ENCODE assay signal across 9 cellular contexts in the genomic region with DNA sequence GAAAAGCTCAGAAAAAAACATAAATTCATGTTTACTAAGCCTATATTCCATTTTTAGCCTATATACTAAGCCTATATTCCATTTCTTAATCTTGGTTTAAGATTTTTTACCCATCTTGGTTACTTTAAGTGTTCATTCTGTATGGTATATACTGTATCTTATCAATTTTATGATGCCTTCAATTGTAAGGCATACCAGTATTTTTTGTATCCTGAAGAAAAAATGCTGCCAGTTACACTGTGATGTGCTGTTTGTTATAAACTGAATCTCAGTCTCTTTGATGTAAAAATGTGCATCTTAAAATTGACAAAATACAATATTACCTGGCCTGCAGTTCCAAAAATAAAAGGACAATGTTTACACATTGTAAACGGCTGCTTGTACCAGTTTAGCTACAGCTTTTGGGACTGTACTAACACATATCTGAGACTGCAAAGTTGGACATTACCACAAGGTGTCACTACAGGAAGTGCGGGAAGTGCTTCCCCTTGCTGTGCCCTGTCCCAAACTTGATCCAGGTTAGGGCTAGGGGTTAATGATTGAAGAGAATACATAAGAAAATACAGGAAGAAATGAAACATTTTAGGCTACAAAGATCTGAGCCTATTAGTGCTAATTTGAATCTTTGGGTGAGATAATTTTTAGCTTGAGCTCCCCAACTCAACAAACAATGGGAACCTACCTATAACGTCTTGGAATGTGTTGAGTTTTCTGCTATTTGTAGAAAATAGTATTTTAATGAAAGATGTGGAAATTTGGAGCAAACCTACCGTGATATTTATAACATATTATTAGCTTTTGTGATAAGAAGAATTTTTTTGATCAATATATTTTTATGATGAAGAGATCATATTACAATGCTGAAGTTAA.
DNase-seq lines count a peak whose midpoint lies in the region; ATAC-seq and TF ChIP-seq lines count a peak whose summit lies in the region.
"Had no signal": no experiment of that assay in that cellular context is flagged by ENCODE, and none has a peak within 500 bp of the region (broad histone marks: within the 10 kb centered on the region; RNA-seq: fewer than 3 reads in every experiment).

No MANE protein-coding gene starts in this region.

- H3K36me3 ChIP-seq in ACC112 (ENCODE audit: insufficient read depth, low read length): no peaks in the 10 kb centered on the region
- H3K36me3 ChIP-seq in GM23338 (ENCODE audit: insufficient read depth): no peaks in the 10 kb centered on the region
- no peaks in the 10 kb centered on the region for H3K36me3 ChIP-seq in mucosa of descending colon (ENCODE audit: low read depth)

- peaks cover 11% of the 10 kb centered on the region for H3K4me1 ChIP-seq in ACC112 (ENCODE audit: control insufficient read depth, insufficient read depth, low read length, unreplicated experiment)
- no peaks in the 10 kb centered on the region for H3K4me1 ChIP-seq in GM23338 (ENCODE audit: insufficient read depth)
- no peaks in the 10 kb centered on the region for H3K4me1 ChIP-seq in mucosa of descending colon (ENCODE audit: low read depth)

- TF ChIP-seq CTCF in GM23338 (conservative IDR thresholded peaks at IDR 0.05; ENCODE audit: low read depth in 2 of 2): peak; percentile 90 to 91
- TF ChIP-seq CTCF in endothelial cell (IDR thresholded peaks at IDR 0.05; ENCODE audit: unreplicated experiment): peak; percentile 74
- peak; percentile 71 for TF ChIP-seq CTCF in mucosa of descending colon (IDR thresholded peaks at IDR 0.05)

- H3K4me2 ChIP-seq in GM23338: no peak overlapping the region

- intact Hi-C loops in mucosa of descending colon (cut with DNase I, micrococcal nuclease): no loop called here

- DNase-seq in GDM1 (lab: John Stamatoyannopoulos, UW) (peak; percentile 22), GM23338 (ENCODE audit: low spot score) (peak; percentile 83), KG1 (lab: John Stamatoyannopoulos, UW) (peak; percentile 11), RPMI8226 (peak; percentile 46), endothelial cell (ENCODE audit: low spot score) (peak; percentile 41), mucosa of descending colon (peak in 1 of 3 donors; percentile 72), cortex of kidney (lab: John Stamatoyannopoulos, UW) (no peak)

- no peak overlapping the region for H3K4me3 Mint-ChIP-seq in GM23338
- H3K4me3 Mint-ChIP-seq in endothelial cell (ENCODE audit: unreplicated experiment): no peak overlapping the region
- H3K4me3 Mint-ChIP-seq: natural killer cell treated with Interleukin-12 subunit alpha and Interleukin-12 subunit beta and Interleukin-15 and Interleukin-18, amount 100 ng/mL, for 72 hours had no signal

- H3K9me2 ChIP-seq in GM23338 (ENCODE audit: insufficient read depth): no peaks in the 10 kb centered on the region

- H3K4me1 Mint-ChIP-seq in GM23338 (peaks cover 5% of the 10 kb centered on the region; the same call in 1 of the 3 replicates), endothelial cell (ENCODE audit: unreplicated experiment) (no peaks in the 10 kb centered on the region)

- H3K36me3 Mint-ChIP-seq in GM23338 (ENCODE audit: low read depth) (no peaks in the 10 kb centered on the region; the same call in 2 of the 3 replicates), endothelial cell (ENCODE audit: low read depth, unreplicated experiment) (no peaks in the 10 kb centered on the region)
- H3K36me3 Mint-ChIP-seq: natural killer cell treated with Interleukin-12 subunit alpha and Interleukin-12 subunit beta and Interleukin-15 and Interleukin-18, amount 100 ng/mL, for 72 hours had no signal

- ATAC-seq in GM23338 (peak; percentile 96), mucosa of descending colon (peak; percentile 93)

- 0 out of 2 replicates have a peak, but pooled peaks cover 4% of the 10 kb centered on the region for H3K27me3 ChIP-seq in ACC112 (ENCODE audit: insufficient read depth, low read length)
- no peaks in the 10 kb centered on the region for H3K27me3 ChIP-seq in GM23338 (ENCODE audit: insufficient read depth)

- H4K20me1 ChIP-seq in GM23338 (replicated peaks; ENCODE audit: insufficient read depth): no peaks in the 10 kb centered on the region

- no peaks in the 10 kb centered on the region for H3K9me3 ChIP-seq in mucosa of descending colon

- H3K79me2 ChIP-seq in ACC112 (ENCODE audit: control insufficient read depth, insufficient read depth, low read length, unreplicated experiment) (no peaks in the 10 kb centered on the region), GM23338 (replicated peaks; ENCODE audit: insufficient read depth) (no peaks in the 10 kb centered on the region)

- H3K9me3 Mint-ChIP-seq in GM23338 (no peaks in the 10 kb centered on the region), endothelial cell (ENCODE audit: unreplicated experiment) (no peaks in the 10 kb centered on the region)
- H3K9me3 Mint-ChIP-seq: natural killer cell treated with Interleukin-12 subunit alpha and Interleukin-12 subunit beta and Interleukin-15 and Interleukin-18, amount 100 ng/mL, for 72 hours had no signal

- H3K27ac Mint-ChIP-seq in GM23338: no peak overlapping the region
- no peak overlapping the region for H3K27ac Mint-ChIP-seq in endothelial cell (ENCODE audit: unreplicated experiment)
- H3K27ac Mint-ChIP-seq: natural killer cell treated with Interleukin-12 subunit alpha and Interleukin-12 subunit beta and Interleukin-15 and Interleukin-18, amount 100 ng/mL, for 72 hours had no signal

- H3K27me3 Mint-ChIP-seq in GM23338 (ENCODE audit: insufficient read depth, low read depth, poor library complexity): peaks cover 2% of the 10 kb centered on the region
- no peaks in the 10 kb centered on the region for H3K27me3 Mint-ChIP-seq in endothelial cell (ENCODE audit: unreplicated experiment)

- H3F3A ChIP-seq in GM23338 (replicated peaks; ENCODE audit: low read depth): no peaks in the 10 kb centered on the region

- H3K27ac ChIP-seq in ACC112 (ENCODE audit: low read depth, low read length): no peak overlapping the region
- H3K27ac ChIP-seq in GM23338 (ENCODE audit: low read depth): no peak overlapping the region

- peak overlapping the region; percentile 48 for H2AFZ ChIP-seq in ACC112 (ENCODE audit: low read length, unreplicated experiment)
- H2AFZ ChIP-seq in GM23338: no peak overlapping the region

- H3K4me3 ChIP-seq in ACC112 (ENCODE audit: low read depth, low read length) (no peak overlapping the region), GM23338 (no peak overlapping the region), mucosa of descending colon (no peak overlapping the region)

TF ChIP-seq in GM23338, 12 proteins besides CTCF, POLR2A, EP300 and RAD21:
- no peak for TF ChIP-seq NANOG (IDR thresholded peaks at IDR 0.05; ENCODE audit: borderline replicate concordance)
- TF ChIP-seq EZH2phosphoT487 (IDR thresholded peaks at IDR 0.05; ENCODE audit: unreplicated experiment): no peak
